Comparison of ENCODE assay signal across 17 cellular contexts in genomic region chr5:147040856-147041255, GRCh38.
"Had no signal": no experiment of that assay in that cellular context is flagged by ENCODE, and none has a peak within 500 bp of the region (broad histone marks: within the 10 kb centered on the region; RNA-seq: fewer than 3 reads in every experiment).

No MANE protein-coding gene starts in this region.

- DNase-seq: cortex of kidney; effector memory CD8-positive, alpha-beta T cell; kidney; mucosa of descending colon; naive thymus-derived CD4-positive, alpha-beta T cell; nephron progenitor cell; nucleus accumbens; psoas muscle; right cardiac atrium; sigmoid colon; spleen; stimulated activated CD4-positive, alpha-beta T cell treated with anti-CD3 and anti-CD28 coated beads, Interleukin-4, amount 100 ng/mL, for 4 hours; trophoblast cell had no signal

- H3K4me3 ChIP-seq: lung, mucosa of descending colon, psoas muscle, sigmoid colon, skin epidermis, spleen, suprapubic skin had no signal

- H3K9me3 ChIP-seq: mucosa of descending colon, psoas muscle, sigmoid colon, spleen, suprapubic skin had no signal

- H3K4me1 ChIP-seq: psoas muscle, spleen, suprapubic skin had no signal

- H3K27me3 ChIP-seq: sigmoid colon, spleen, suprapubic skin had no signal

- FAIRE-seq: frontal cortex, kidney had no signal

- H3K27ac ChIP-seq: psoas muscle, sigmoid colon, skin epidermis, spleen, suprapubic skin had no signal

- H3K36me3 ChIP-seq: sigmoid colon, spleen, suprapubic skin had no signal
